In the genomic region with DNA sequence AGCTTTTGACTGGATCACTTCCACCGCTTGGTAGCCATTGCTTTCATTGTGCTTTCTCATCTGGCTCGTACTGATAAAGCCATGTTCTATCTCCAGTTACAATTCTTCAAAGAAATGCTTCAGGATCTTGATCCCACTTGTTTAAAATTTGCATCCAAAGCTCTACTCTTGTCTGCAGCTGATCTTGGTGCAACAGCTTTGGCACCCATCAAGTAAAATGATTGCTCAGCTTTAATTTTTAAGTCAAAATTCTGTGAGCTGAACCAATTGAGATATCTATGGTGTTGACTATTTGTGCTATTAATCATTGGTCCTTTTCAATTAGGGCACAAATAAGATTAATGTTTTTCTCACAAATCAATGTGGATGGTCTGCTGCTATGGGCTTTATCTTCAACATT, we compare ENCODE assay signal across 7 cellular contexts.
"Had no signal": no experiment of that assay in that cellular context is flagged by ENCODE, and none has a peak within 500 bp of the region (broad histone marks: within the 10 kb centered on the region; RNA-seq: fewer than 3 reads in every experiment).

No MANE protein-coding gene starts in this region.

- FAIRE-seq: HTR-8/SVneo had no signal

- DNase-seq: GOT3, H7, HCEC 1CT, Kasumi-1, KG1 had no signal

- H3K4me3 Mint-ChIP-seq: IgD-negative memory B cell had no signal

- H3K27me3 Mint-ChIP-seq: IgD-negative memory B cell had no signal
